Comparison of ENCODE assay signal across 9 cellular contexts in the genomic region with DNA sequence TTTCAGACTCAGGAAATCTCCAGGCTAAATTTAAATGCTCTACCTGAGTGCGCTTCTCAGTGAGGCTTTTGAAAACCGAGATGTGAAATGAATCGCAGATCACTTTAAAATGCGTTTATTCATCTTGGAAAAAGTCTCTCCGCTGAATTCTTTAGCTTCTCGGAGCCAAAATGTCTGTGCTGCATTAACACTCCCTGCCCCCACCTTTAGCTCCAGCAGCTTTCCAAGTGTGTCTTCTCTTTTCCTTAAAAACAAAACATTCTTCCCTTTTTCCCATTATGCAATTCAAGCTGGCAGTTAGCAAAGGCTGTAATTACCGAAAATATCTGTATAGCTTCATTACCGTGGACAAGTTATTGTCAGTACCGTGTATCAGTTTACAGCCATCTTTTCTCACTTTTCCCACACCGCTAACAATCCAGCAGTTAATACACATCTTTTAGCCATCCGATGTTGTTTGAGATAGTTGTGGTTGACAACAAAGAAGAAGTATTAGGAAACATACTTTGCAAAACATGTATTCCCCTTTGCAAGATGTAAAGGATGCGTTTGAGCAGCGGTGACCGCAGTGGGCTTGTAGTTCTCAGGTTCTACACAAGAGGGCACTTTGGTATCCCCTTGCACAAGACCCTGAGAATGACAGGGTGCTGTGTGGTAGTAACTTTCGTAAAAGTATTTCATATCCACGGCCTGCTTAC.
A peak's percentile ranks its signal among the peaks of the same experiment; 100 is the strongest.
DNase-seq lines count a peak whose midpoint lies in the region; ATAC-seq and TF ChIP-seq lines count a peak whose summit lies in the region.
"Had no signal": no experiment of that assay in that cellular context is flagged by ENCODE, and none has a peak within 500 bp of the region (broad histone marks: within the 10 kb centered on the region; RNA-seq: fewer than 3 reads in every experiment).

No MANE protein-coding gene starts in this region.

- ATAC-seq in GM21723 (IDR thresholded peaks at IDR 0.05; ENCODE audit: unreplicated experiment) (no peak), GM18502 (IDR thresholded peaks at IDR 0.05; ENCODE audit: poor library complexity, unreplicated experiment) (no peak)
- ATAC-seq: activated T-cell treated with anti-CD3 and anti-CD28 coated beads, Interleukin-2, amount 50 U/mL, for 72 hours had no signal

- H3K4me2 ChIP-seq in osteoblast (ENCODE audit: insufficient read depth, low read length) = peak overlapping the region; percentile 65

- H3K9me3 ChIP-seq in osteoblast (ENCODE audit: low read depth, low read length) = no peaks in the 10 kb centered on the region

- no peak overlapping the region for H3K4me3 Mint-ChIP-seq in activated naive CD8-positive, alpha-beta T cell treated with anti-CD3 and anti-CD28 coated beads for 36 hours
- H3K4me3 Mint-ChIP-seq: activated T-cell treated with anti-CD3 and anti-CD28 coated beads, Interleukin-2, amount 50 U/mL, for 72 hours had no signal

- H3K27ac ChIP-seq in osteoblast (ENCODE audit: low read depth, low read length) = no peak overlapping the region

- no peaks in the 10 kb centered on the region for H3K4me1 Mint-ChIP-seq in activated naive CD8-positive, alpha-beta T cell treated with anti-CD3 and anti-CD28 coated beads for 36 hours

- no peak overlapping the region for H3K27ac Mint-ChIP-seq in activated naive CD8-positive, alpha-beta T cell treated with anti-CD3 and anti-CD28 coated beads for 36 hours
- H3K27ac Mint-ChIP-seq: activated T-cell treated with anti-CD3 and anti-CD28 coated beads, Interleukin-2, amount 50 U/mL, for 72 hours had no signal

- peaks cover 23% of the 10 kb centered on the region for H3K27me3 ChIP-seq in osteoblast (ENCODE audit: insufficient read depth, low read length)

- H3K79me2 ChIP-seq in osteoblast (ENCODE audit: insufficient read depth, low read length) = no peaks in the 10 kb centered on the region

- H3K36me3 ChIP-seq in osteoblast (ENCODE audit: insufficient read depth, low read length) = no peaks in the 10 kb centered on the region

- DNase-seq in GM03348 (ENCODE audit: low spot score) (peak; percentile 84), MV-4-11 (lab: John Stamatoyannopoulos, UW) (peak; percentile 1), epithelial cell of esophagus (ENCODE audit: low read depth) (no peak), osteoblast (ENCODE audit: insufficient read length, low spot score, missing footprints) (peak; percentile 83), activated gamma-delta T cell (lab: John Stamatoyannopoulos, UW) (no peak)
- DNase-seq in activated naive CD8-positive, alpha-beta T cell treated with anti-CD3 and anti-CD28 coated beads for 36 hours = no peak

- H3K4me3 ChIP-seq in epithelial cell of esophagus (ENCODE audit: low read length) (no peak overlapping the region), osteoblast (ENCODE audit: insufficient read depth, low read length) (peak overlapping the region; percentile 52)

- peaks cover 11% of the 10 kb centered on the region for H3K36me3 Mint-ChIP-seq in activated naive CD8-positive, alpha-beta T cell treated with anti-CD3 and anti-CD28 coated beads for 36 hours

- peaks cover 6% of the 10 kb centered on the region for H3K4me1 ChIP-seq in osteoblast (ENCODE audit: insufficient read depth, low read length)

- TF ChIP-seq CTCF in epithelial cell of esophagus (IDR thresholded peaks at IDR 0.05; ENCODE audit: insufficient read depth, low read depth, low read length, missing control alignments) (peak; percentile 11), osteoblast (IDR thresholded peaks at IDR 0.05; ENCODE audit: extremely low read depth, low read depth, low read length) (peak; percentile 74)

- peak overlapping the region; percentile 33 for H2AFZ ChIP-seq in osteoblast (ENCODE audit: low read length)

- no peaks in the 10 kb centered on the region for H4K20me1 ChIP-seq in osteoblast (ENCODE audit: insufficient read depth, low read length)

- no peaks in the 10 kb centered on the region for H3K27me3 Mint-ChIP-seq in activated naive CD8-positive, alpha-beta T cell treated with anti-CD3 and anti-CD28 coated beads for 36 hours

- no peaks in the 10 kb centered on the region for H3K9me3 Mint-ChIP-seq in activated naive CD8-positive, alpha-beta T cell treated with anti-CD3 and anti-CD28 coated beads for 36 hours
- H3K9me3 Mint-ChIP-seq: activated T-cell treated with anti-CD3 and anti-CD28 coated beads, Interleukin-2, amount 50 U/mL, for 72 hours had no signal

Comparison
In these comparisons a context has a peak if more than half of its experiments do, and no peak if none do; other contexts are left out.
1. DNase-seq: peak in GM03348 (single experiment), MV-4-11 (single experiment) and osteoblast (single experiment); none in epithelial cell of esophagus (single experiment), activated naive CD8-positive, alpha-beta T cell treated with anti-CD3 and anti-CD28 coated beads for 36 hours (single experiment) and activated gamma-delta T cell (single experiment).